8 cellular contexts compared by ENCODE assay signal in the genomic region with DNA sequence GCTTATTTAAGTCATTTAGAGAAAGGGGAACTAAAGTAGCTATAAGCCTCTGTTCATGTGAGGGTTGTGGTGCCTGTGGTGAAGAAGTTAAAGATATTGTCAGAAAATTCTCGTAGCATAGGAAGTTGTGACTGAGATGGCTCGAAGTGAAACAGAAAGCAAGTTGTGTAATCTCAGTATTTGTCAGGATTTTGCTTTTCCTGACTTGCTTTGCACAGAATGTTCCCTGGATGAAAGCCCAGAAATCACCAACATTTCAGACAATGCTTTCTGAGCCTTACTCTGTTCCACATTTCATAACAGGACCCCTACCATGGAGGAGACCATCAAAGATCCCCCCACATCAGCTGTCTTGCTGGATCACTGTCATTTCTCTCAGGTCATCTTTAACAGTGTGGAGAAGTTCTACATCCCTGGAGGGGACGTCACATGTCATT. TPM values are rescaled to one million over a fixed set of nuclear protein-coding genes. Genes with fewer than 3 reads are reported as not detected.
A peak's percentile ranks its signal among the peaks of the same experiment; 100 is the strongest.
DNase-seq lines count a peak whose midpoint lies in the region; ATAC-seq, FAIRE-seq and TF ChIP-seq lines count a peak whose summit lies in the region.

No MANE protein-coding gene starts in this region.

- H3K9me3 ChIP-seq in astrocyte (ENCODE audit: insufficient read depth, low read depth, low read length) (no peaks in the 10 kb centered on the region), stomach smooth muscle (ENCODE audit: control insufficient read depth in 2 of 2, low read length in 2 of 2) (no peaks in the 10 kb centered on the region)

- H3K4me1 ChIP-seq in astrocyte (ENCODE audit: insufficient read depth, low read length), result peaks cover 11% of the 10 kb centered on the region
- H3K4me1 ChIP-seq in stomach smooth muscle (ENCODE audit: control insufficient read depth, insufficient read depth, low read length), result peaks cover 14% of the 10 kb centered on the region

- no peaks in the 10 kb centered on the region for H3K27me3 Mint-ChIP-seq in astrocyte (ENCODE audit: low read depth, unreplicated experiment)

- peak; percentile 75 for ATAC-seq in GM21529 (IDR thresholded peaks at IDR 0.05; ENCODE audit: unreplicated experiment)

- H3K4me2 ChIP-seq in astrocyte (ENCODE audit: low read length), result peak overlapping the region; percentile 81

- H2AFZ ChIP-seq in astrocyte (ENCODE audit: low read depth, low read length), result no peak overlapping the region

- H3K9ac ChIP-seq in astrocyte (ENCODE audit: low read length) (peak overlapping the region; percentile 70), stomach smooth muscle (ENCODE audit: low read length in 2 of 2) (peak overlapping the region; percentile 71 to 74)

- H3K36me3 ChIP-seq in astrocyte (ENCODE audit: insufficient read depth, low read length), result peaks cover 12% of the 10 kb centered on the region
- peaks cover 3 to 4% of the 10 kb centered on the region in 2 donors for H3K36me3 ChIP-seq in stomach smooth muscle (ENCODE audit: control insufficient read depth in 2 of 2, insufficient read depth in 2 of 2, low read length in 2 of 2)

- no peaks in the 10 kb centered on the region for H3K9me3 Mint-ChIP-seq in astrocyte (ENCODE audit: unreplicated experiment)

- peaks cover 20% of the 10 kb centered on the region for H3K4me1 Mint-ChIP-seq in astrocyte (ENCODE audit: low read depth, unreplicated experiment)

- H3K79me2 ChIP-seq in astrocyte (ENCODE audit: insufficient read depth, low read length), result peaks cover 3% of the 10 kb centered on the region

- peak overlapping the region; percentile 50 for H3K27ac Mint-ChIP-seq in astrocyte (ENCODE audit: unreplicated experiment)

- peaks cover 12% of the 10 kb centered on the region for H3K36me3 Mint-ChIP-seq in astrocyte (ENCODE audit: low read depth, unreplicated experiment)

- peak overlapping the region; percentile 34 for H3K4me3 ChIP-seq in astrocyte (ENCODE audit: insufficient read depth, low read depth, low read length)
- peak overlapping the region; percentile 45 to 61 for H3K4me3 ChIP-seq in stomach smooth muscle (ENCODE audit: low read length in 2 of 2)

- H3K27ac ChIP-seq in astrocyte (ENCODE audit: low read depth, low read length), result peak overlapping the region; percentile 16
- peak overlapping the region; percentile 76 for H3K27ac ChIP-seq in stomach smooth muscle (ENCODE audit: low read length)

- peak; percentile 63 for FAIRE-seq in astrocyte (lab: Jason Lieb, UNC)

- H3K27me3 ChIP-seq in astrocyte (ENCODE audit: insufficient read depth, low read length), result no peaks in the 10 kb centered on the region
- H3K27me3 ChIP-seq in stomach smooth muscle (ENCODE audit: control insufficient read depth in 1 of 2, insufficient read depth in 2 of 2, low read length in 2 of 2), result no peaks in the 10 kb centered on the region

- peak; percentile 55 for DNase-seq in GM04504 (ENCODE audit: low read depth)
- DNase-seq in LHCN-M2 (ENCODE audit: low read depth), result peak; percentile 83
- DNase-seq in astrocyte (ENCODE audit: low read depth), result peak; percentile 46
- DNase-seq in iris pigment epithelial cell (ENCODE audit: low read depth), result peak; percentile 92
- no peak for DNase-seq in NCI-H2029 treated with DMSO at 0.1 percent for 48 hours (lab: John Stamatoyannopoulos, UW)
- no peak for DNase-seq in retina

- peaks cover 15% of the 10 kb centered on the region for H4K20me1 ChIP-seq in astrocyte (ENCODE audit: insufficient read depth, low read length)

- H3K4me3 Mint-ChIP-seq in astrocyte (ENCODE audit: unreplicated experiment), result no peak overlapping the region

- TF ChIP-seq CTCF in astrocyte (IDR thresholded peaks at IDR 0.05; ENCODE audit: insufficient read depth, low read depth, low read length), result no peak

RNA-seq across cellular contexts. Expression of gene CALCOCO2, which starts 10.6 kb away (rescaled TPM):
- total RNA-seq in LHCN-M2 (2014; rRNA removed) (43.7 and 61.7 TPM in 2 replicates), astrocyte (72.9 and 73.8 TPM in 2 replicates)
- 52.3 TPM for polyA plus RNA-seq in LHCN-M2 (2012)

RNA-seq across cellular contexts. Expression of gene TTLL6, which starts 24.4 kb away (rescaled TPM):
- total RNA-seq in LHCN-M2 (2014; rRNA removed) (not detected in 2 replicates), astrocyte (not detected in 2 replicates)
- polyA plus RNA-seq in LHCN-M2 (2012), result 0.01 TPM

RNA-seq across cellular contexts. Expression of gene ATP5MC1, which starts 51.2 kb away (rescaled TPM):
- total RNA-seq in LHCN-M2 (2014; rRNA removed), result 193 and 197 TPM in 2 replicates
- polyA plus RNA-seq in LHCN-M2 (2012), result 316 TPM
- 52.0 and 55.8 TPM in 2 replicates for total RNA-seq in astrocyte

Comparison
In these comparisons a context has a peak if more than half of its experiments do, and no peak if none do; other contexts are left out.
1. DNase-seq: peak in GM04504 (single experiment), LHCN-M2 (single experiment), astrocyte (single experiment) and iris pigment epithelial cell (single experiment); none in NCI-H2029 treated with DMSO at 0.1 percent for 48 hours (single experiment) and retina (single experiment).